ENCODE assay signal across 1 cellular context in the genomic region with DNA sequence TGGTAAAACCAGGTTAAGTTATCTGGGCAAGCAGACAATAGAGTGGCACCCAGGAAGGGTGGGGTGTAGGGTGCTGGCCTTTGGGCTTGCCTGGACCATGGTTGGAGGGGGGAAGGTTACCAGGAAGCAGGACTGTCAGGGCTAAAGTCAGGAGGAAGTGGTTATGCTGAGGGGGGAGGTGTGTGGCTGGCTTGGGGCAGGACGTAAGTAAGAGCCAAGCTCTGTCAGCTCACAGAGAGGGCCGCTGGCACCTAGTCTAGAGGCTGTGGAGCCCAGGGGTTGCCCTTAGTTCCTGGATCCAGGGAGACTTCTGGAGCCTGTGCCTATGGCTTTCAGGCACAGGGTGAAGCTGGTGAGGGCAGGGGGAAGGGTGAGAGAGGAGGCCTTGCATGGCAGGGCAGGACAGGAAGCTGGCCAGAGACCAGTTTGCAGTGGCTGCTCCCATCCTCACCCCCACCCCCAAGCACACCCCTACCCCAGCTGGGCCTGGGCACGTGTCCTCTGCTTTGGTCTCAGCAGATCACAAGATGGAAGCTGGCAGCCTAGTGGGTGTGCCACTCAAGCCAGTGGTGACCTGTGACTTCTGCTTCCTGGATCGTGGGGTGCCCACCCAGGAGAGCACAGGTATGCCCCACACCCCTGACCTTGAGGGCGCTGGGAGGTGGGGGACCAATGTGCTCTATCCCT.
A peak's percentile ranks its signal among the peaks of the same experiment; 100 is the strongest.
TF ChIP-seq lines count a peak whose summit lies in the region.

No MANE protein-coding gene starts in this region.

TF ChIP-seq in GM12878, 131 proteins besides CTCF, POLR2A, EP300 and RAD21:
- no peak for TF ChIP-seq POLR2AphosphoS2 (IDR thresholded peaks at IDR 0.05; ENCODE audit: low read depth, low read length)
- TF ChIP-seq SKIL (IDR thresholded peaks at IDR 0.05; ENCODE audit: low read depth, poor library complexity, severe bottlenecking) = no peak
- peak; percentile 47; the same call in 1 of the 2 replicates for TF ChIP-seq RUNX3 (IDR thresholded peaks at IDR 0.05; ENCODE audit: low read length)
